16 cellular contexts compared by ENCODE assay signal in genomic region chr13:47249296-47249695, GRCh38.
DNase-seq lines count a peak whose midpoint lies in the region; ATAC-seq and TF ChIP-seq lines count a peak whose summit lies in the region.
"Had no signal": no experiment of that assay in that cellular context is flagged by ENCODE, and none has a peak within 500 bp of the region (broad histone marks: within the 10 kb centered on the region; RNA-seq: fewer than 3 reads in every experiment).

No MANE protein-coding gene starts in this region.

- ATAC-seq in GM21515 (IDR thresholded peaks at IDR 0.05; ENCODE audit: unreplicated experiment) = no peak
- ATAC-seq in activated naive CD4-positive, alpha-beta T cell treated with anti-CD3 and anti-CD28 coated beads, Interleukin-2, amount 50 U/mL, for 72 hours = no peak
- ATAC-seq: GM23338, K562 had no signal

- no peak overlapping the region for H3K4me3 ChIP-seq in fibroblast of mammary gland (ENCODE audit: control insufficient read depth, low read depth, low read length)
- H3K4me3 ChIP-seq in skeletal muscle cell (ENCODE audit: low read depth, low read length) = no peak overlapping the region
- H3K4me3 ChIP-seq: BLaER1, GM23338, K562 had no signal

- DNase-seq in EH (ENCODE audit: low read depth) (peak; percentile 18), RPMI7951 (ENCODE audit: low read depth) (peak; percentile 29), fibroblast of mammary gland (ENCODE audit: low read depth) (peak; percentile 89), skeletal muscle cell (ENCODE audit: low read depth) (peak; percentile 54), pons (ENCODE audit: low spot score) (no peak), GM13976 (ENCODE audit: low spot score) (no peak)
- no peak for DNase-seq in activated naive CD4-positive, alpha-beta T cell treated with anti-CD3 and anti-CD28 coated beads, Interleukin-2, amount 50 U/mL, for 72 hours (ENCODE audit: low spot score in 2 of 2)
- DNase-seq: CD4-positive, alpha-beta memory T cell; DMS 273 treated with DMSO at 0.1 percent for 48 hours; GDM1; HCEC 1CT had no signal

- peaks cover 0 to 4% of the 10 kb centered on the region in 2 donors for H3K9me3 Mint-ChIP-seq in activated naive CD4-positive, alpha-beta T cell treated with anti-CD3 and anti-CD28 coated beads, Interleukin-2, amount 50 U/mL, for 72 hours
- H3K9me3 Mint-ChIP-seq: GM23338 had no signal

- in situ Hi-C loops in GM13976 (cut with MboI; ENCODE audit: low sequenced_read_pairs, unreplicated experiment) = no loop called here

- TF ChIP-seq CTCF in fibroblast of mammary gland (conservative IDR thresholded peaks at IDR 0.05; ENCODE audit: control insufficient read depth, insufficient read depth, low read depth, low read length) = no peak
- TF ChIP-seq CTCF in GM13976 (IDR thresholded peaks at IDR 0.05; ENCODE audit: borderline replicate concordance, control extremely low read depth, extremely low read depth, insufficient read depth, missing control alignments) = no peak

- H3K27ac Mint-ChIP-seq in activated naive CD4-positive, alpha-beta T cell treated with anti-CD3 and anti-CD28 coated beads, Interleukin-2, amount 50 U/mL, for 72 hours = no peak overlapping the region
- H3K27ac Mint-ChIP-seq: CD14-positive monocyte; CD4-positive, alpha-beta memory T cell; GM23338 had no signal

- H3K36me3 Mint-ChIP-seq in activated naive CD4-positive, alpha-beta T cell treated with anti-CD3 and anti-CD28 coated beads, Interleukin-2, amount 50 U/mL, for 72 hours = no peaks in the 10 kb centered on the region
- H3K36me3 Mint-ChIP-seq: CD14-positive monocyte; CD4-positive, alpha-beta memory T cell had no signal

Comparison
In these comparisons a context has a peak if more than half of its experiments do, and no peak if none do; other contexts are left out.
1. DNase-seq: peak in EH (single experiment), RPMI7951 (single experiment), fibroblast of mammary gland (single experiment) and skeletal muscle cell (single experiment); none in pons (single experiment), activated naive CD4-positive, alpha-beta T cell treated with anti-CD3 and anti-CD28 coated beads, Interleukin-2, amount 50 U/mL, for 72 hours (0 of 2) and GM13976 (single experiment).